ENCODE assay signal across 13 cellular contexts in genomic region chr19:9668544-9668943, GRCh38. TPM values are rescaled to one million over a fixed set of nuclear protein-coding genes. Genes with fewer than 3 reads are reported as not detected.
DNase-seq lines count a peak whose midpoint lies in the region; ATAC-seq and TF ChIP-seq lines count a peak whose summit lies in the region.
"Had no signal": no experiment of that assay in that cellular context is flagged by ENCODE, and none has a peak within 500 bp of the region (broad histone marks: within the 10 kb centered on the region; RNA-seq: fewer than 3 reads in every experiment).

No MANE protein-coding gene starts in this region.

- H3K9me3 Mint-ChIP-seq in central memory CD8-positive, alpha-beta T cell = peaks cover 10% of the 10 kb centered on the region
- peaks cover 70% of the 10 kb centered on the region for H3K9me3 Mint-ChIP-seq in neural progenitor cell

- H3K9ac ChIP-seq in BLaER1 (no peak overlapping the region), neural progenitor cell (no peak overlapping the region)

- H2AFZ ChIP-seq in neural progenitor cell (replicated peaks) = no peak overlapping the region

- H4K20me1 ChIP-seq in BLaER1 = peaks cover 48% of the 10 kb centered on the region
- H4K20me1 ChIP-seq in neural progenitor cell (ENCODE audit: low read depth) = no peaks in the 10 kb centered on the region

- peaks cover 7% of the 10 kb centered on the region for H3K36me3 Mint-ChIP-seq in central memory CD8-positive, alpha-beta T cell (ENCODE audit: insufficient read depth)
- H3K36me3 Mint-ChIP-seq in neural progenitor cell = peaks cover 58% of the 10 kb centered on the region

- H3K4me2 ChIP-seq in BLaER1 (no peak overlapping the region), neural progenitor cell (no peak overlapping the region)

- CTCF ChIA-PET in HEK293 (lab: Yijun Ruan, JAX) = no interaction called here

- H3K4me1 Mint-ChIP-seq in central memory CD8-positive, alpha-beta T cell = peaks cover 49% of the 10 kb centered on the region
- H3K4me1 Mint-ChIP-seq in neural progenitor cell = no peaks in the 10 kb centered on the region

- TF ChIP-seq CTCF in HEK293 (tag by site-specific recombination; IDR thresholded peaks at IDR 0.05) (no peak), neural progenitor cell (IDR thresholded peaks at IDR 0.05) (no peak), esophagus squamous epithelium (IDR thresholded peaks at IDR 0.05) (no peak)

- H3K27ac Mint-ChIP-seq in central memory CD8-positive, alpha-beta T cell (ENCODE audit: low read depth) = peak overlapping the region; percentile 29
- no peak overlapping the region for H3K27ac Mint-ChIP-seq in neural progenitor cell
- H3K27ac Mint-ChIP-seq: CD4-positive, alpha-beta T cell had no signal

- H3K27ac ChIP-seq in BLaER1 (no peak overlapping the region), HEK293 (ENCODE audit: extremely low read depth, low read depth, low read length) (no peak overlapping the region), neural progenitor cell (no peak overlapping the region), esophagus squamous epithelium (no peak overlapping the region)
- H3K27ac ChIP-seq: C4-2B had no signal

- H3F3A ChIP-seq in neural progenitor cell (ENCODE audit: low read depth) = no peaks in the 10 kb centered on the region

- TF ChIP-seq POLR2A in esophagus squamous epithelium (IDR thresholded peaks at IDR 0.05) = no peak

- POLR2A ChIA-PET in HEK293 (lab: Yijun Ruan, JAX) = no interaction called here

- WGBS in esophagus squamous epithelium, 2 donors = 90 to 93% methylated on average over 2 of the region's 2 CpGs

- H3K4me3 ChIP-seq in BLaER1 (0 out of 2 replicates have a peak overlapping the region, but pooled peaks have one; percentile 6), HEK293 (ENCODE audit: low read depth, low read length) (no peak overlapping the region), neural progenitor cell (no peak overlapping the region), esophagus squamous epithelium (no peak overlapping the region)
- H3K4me3 ChIP-seq: HAP-1 had no signal

- no peak for ATAC-seq in central memory CD8-positive, alpha-beta T cell (replicated peaks; ENCODE audit: extremely low read depth, poor library complexity, severe bottlenecking)

- H3K27me3 ChIP-seq in BLaER1 (no peaks in the 10 kb centered on the region), neural progenitor cell (no peaks in the 10 kb centered on the region), esophagus squamous epithelium (no peaks in the 10 kb centered on the region)
- H3K27me3 ChIP-seq: BE2C had no signal

- no peaks in the 10 kb centered on the region for H3K27me3 Mint-ChIP-seq in central memory CD8-positive, alpha-beta T cell
- peaks cover 8% of the 10 kb centered on the region for H3K27me3 Mint-ChIP-seq in neural progenitor cell (ENCODE audit: insufficient read depth, low read depth)
- H3K27me3 Mint-ChIP-seq: CD4-positive, alpha-beta T cell had no signal

- DNase-seq in central memory CD8-positive, alpha-beta T cell (ENCODE audit: low spot score in 2 of 2) = no peak
- DNase-seq in neural progenitor cell (ENCODE audit: low spot score) = no peak
- no peak for DNase-seq in esophagus squamous epithelium (lab: John Stamatoyannopoulos, UW)
- DNase-seq in NCI-H774 (lab: John Stamatoyannopoulos, UW) = no peak
- DNase-seq: ACHN; BE2C; Caco-2; CD4-positive, alpha-beta T cell; IMR-90 had no signal

- H3K4me1 ChIP-seq in BLaER1 (no peaks in the 10 kb centered on the region), HEK293 (ENCODE audit: control insufficient read depth, insufficient read depth, low read length) (no peaks in the 10 kb centered on the region), neural progenitor cell (no peaks in the 10 kb centered on the region), esophagus squamous epithelium (no peaks in the 10 kb centered on the region)
- H3K4me1 ChIP-seq: BE2C, Caco-2, HAP-1 had no signal

- H3K9me3 ChIP-seq in BLaER1 (peaks cover 90% of the 10 kb centered on the region), HEK293 (ENCODE audit: control insufficient read depth, insufficient read depth, low read depth, low read length) (no peaks in the 10 kb centered on the region; the same call in 1 of the 2 replicates), neural progenitor cell (ENCODE audit: low read depth) (peaks cover 9% of the 10 kb centered on the region), esophagus squamous epithelium (peaks cover 0 to 92% (median 35%) of the 10 kb centered on the region in 3 donors)

- no peaks in the 10 kb centered on the region for H3K79me2 ChIP-seq in neural progenitor cell (ENCODE audit: low read depth)

- H3K36me3 ChIP-seq in BLaER1 (peaks cover 97% of the 10 kb centered on the region), HEK293 (ENCODE audit: control insufficient read depth in 2 of 2, insufficient read depth in 1 of 2, low read length in 2 of 2) (peaks cover 19 to 27% of the 10 kb centered on the region in 2 experiments), neural progenitor cell (no peaks in the 10 kb centered on the region), esophagus squamous epithelium (peaks cover 0 to 85% (median 0%) of the 10 kb centered on the region in 3 donors)

- no peak overlapping the region for H3K4me3 Mint-ChIP-seq in central memory CD8-positive, alpha-beta T cell
- H3K4me3 Mint-ChIP-seq in neural progenitor cell = peak overlapping the region; percentile 54

- intact Hi-C loops in esophagus squamous epithelium (cut with DNase I) = no loop called here

TF ChIP-seq in HEK293, 187 proteins besides CTCF, POLR2A, EP300 and RAD21:
- TF ChIP-seq, protein P1, sequence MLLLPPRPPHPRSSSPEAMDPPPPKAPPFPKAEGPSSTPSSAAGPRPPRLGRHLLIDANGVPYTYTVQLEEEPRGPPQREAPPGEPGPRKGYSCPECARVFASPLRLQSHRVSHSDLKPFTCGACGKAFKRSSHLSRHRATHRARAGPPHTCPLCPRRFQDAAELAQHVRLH (tag by site-specific recombination; IDR thresholded peaks at IDR 0.05) = 0 out of 2 replicates have a peak, but pooled peaks have one; percentile 18
- TF ChIP-seq, protein P2, sequence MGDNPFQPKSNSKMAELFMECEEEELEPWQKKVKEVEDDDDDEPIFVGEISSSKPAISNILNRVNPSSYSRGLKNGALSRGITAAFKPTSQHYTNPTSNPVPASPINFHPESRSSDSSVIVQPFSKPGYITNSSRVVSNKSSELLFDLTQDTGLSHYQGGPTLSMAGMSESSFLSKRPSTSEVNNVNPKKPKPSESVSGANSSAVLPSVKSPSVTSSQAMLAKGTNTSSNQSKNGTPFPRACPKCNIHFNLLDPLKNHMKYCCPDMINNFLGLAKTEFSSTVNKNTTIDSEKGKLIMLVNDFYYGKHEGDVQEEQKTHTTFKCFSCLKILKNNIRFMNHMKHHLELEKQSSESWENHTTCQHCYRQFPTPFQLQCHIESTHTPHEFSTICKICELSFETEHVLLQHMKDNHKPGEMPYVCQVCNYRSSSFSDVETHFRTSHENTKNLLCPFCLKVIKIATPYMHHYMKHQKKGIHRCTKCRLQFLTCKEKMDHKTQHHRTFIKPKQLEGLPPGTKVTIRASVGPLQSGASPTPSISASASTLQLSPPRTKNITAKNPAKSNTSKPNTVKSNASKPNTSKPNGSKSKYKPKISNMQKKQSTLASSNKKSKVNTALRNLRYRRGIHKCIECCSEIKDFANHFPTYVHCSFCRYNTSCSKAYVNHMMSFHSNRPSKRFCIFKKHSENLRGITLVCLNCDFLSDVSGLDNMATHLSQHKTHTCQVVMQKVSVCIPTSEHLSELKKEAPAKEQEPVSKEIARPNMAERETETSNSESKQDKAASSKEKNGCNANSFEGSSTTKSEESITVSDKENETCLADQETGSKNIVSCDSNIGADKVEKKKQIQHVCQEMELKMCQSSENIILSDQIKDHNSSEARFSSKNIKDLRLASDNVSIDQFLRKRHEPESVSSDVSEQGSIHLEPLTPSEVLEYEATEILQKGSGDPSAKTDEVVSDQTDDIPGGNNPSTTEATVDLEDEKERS (tag by site-specific recombination; IDR thresholded peaks at IDR 0.05) = peak; percentile 96
- TF ChIP-seq SETDB1 (IDR thresholded peaks at IDR 0.05; ENCODE audit: insufficient read length, low read length) = peak; percentile 61
- TF ChIP-seq, protein P3, sequence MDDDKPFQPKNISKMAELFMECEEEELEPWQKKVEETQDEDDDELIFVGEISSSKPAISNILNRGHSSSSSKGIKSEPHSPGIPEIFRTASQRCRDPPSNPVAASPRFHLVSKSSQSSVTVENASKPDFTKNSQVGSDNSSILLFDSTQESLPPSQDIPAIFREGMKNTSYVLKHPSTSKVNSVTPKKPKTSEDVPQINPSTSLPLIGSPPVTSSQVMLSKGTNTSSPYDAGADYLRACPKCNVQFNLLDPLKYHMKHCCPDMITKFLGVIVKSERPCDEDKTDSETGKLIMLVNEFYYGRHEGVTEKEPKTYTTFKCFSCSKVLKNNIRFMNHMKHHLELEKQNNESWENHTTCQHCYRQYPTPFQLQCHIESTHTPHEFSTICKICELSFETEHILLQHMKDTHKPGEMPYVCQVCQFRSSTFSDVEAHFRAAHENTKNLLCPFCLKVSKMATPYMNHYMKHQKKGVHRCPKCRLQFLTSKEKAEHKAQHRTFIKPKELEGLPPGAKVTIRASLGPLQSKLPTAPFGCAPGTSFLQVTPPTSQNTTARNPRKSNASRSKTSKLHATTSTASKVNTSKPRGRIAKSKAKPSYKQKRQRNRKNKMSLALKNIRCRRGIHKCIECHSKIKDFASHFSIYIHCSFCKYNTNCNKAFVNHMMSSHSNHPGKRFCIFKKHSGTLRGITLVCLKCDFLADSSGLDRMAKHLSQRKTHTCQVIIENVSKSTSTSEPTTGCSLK (tag by site-specific recombination; IDR thresholded peaks at IDR 0.05) = peak; percentile 58; the same call in 1 of the 2 replicates
- no peak for TF ChIP-seq REPIN1 (tag by site-specific recombination; IDR thresholded peaks at IDR 0.05; ENCODE audit: low read depth)
- no peak for TF ChIP-seq ZIC2 (tag by site-specific recombination; IDR thresholded peaks at IDR 0.05)

RNA-seq across cellular contexts. Expression of gene ZNF562, which starts 6.4 kb away (rescaled TPM):
- total RNA-seq in neural progenitor cell (ENCODE audit: low replicate concordance) (1.6 and 3.3 TPM in 2 replicates), esophagus squamous epithelium (10 to 100 TPM; 26.3 to 45.6 (median 34.0) TPM)

RNA-seq across cellular contexts. Expression of gene ZNF561, which starts 47.5 kb away (rescaled TPM):
- total RNA-seq in neural progenitor cell (ENCODE audit: low replicate concordance) (45.6 and 80.1 TPM in 2 replicates), esophagus squamous epithelium (10 to 100 TPM; 31.3 to 52.1 (median 40.8) TPM)
